17 cellular contexts compared by ENCODE assay signal in genomic region chr1:8142955-8143629, GRCh38.
DNase-seq lines count a peak whose midpoint lies in the region; ATAC-seq and TF ChIP-seq lines count a peak whose summit lies in the region.
"Had no signal": no experiment of that assay in that cellular context is flagged by ENCODE, and none has a peak within 500 bp of the region (broad histone marks: within the 10 kb centered on the region; RNA-seq: fewer than 3 reads in every experiment).

No MANE protein-coding gene starts in this region.

- no peaks in the 10 kb centered on the region for H4K20me1 ChIP-seq in MM.1S (ENCODE audit: insufficient read depth, low read length)

- ATAC-seq in HG02970 (IDR thresholded peaks at IDR 0.05; ENCODE audit: low FRiP score, unreplicated experiment) (no peak), GM19397 (IDR thresholded peaks at IDR 0.05; ENCODE audit: unreplicated experiment) (no peak)
- ATAC-seq: activated CD4-positive, alpha-beta T cell treated with anti-CD3 and anti-CD28 coated beads for 36 hours; naive thymus-derived CD4-positive, alpha-beta T cell had no signal

- POLR2A ChIA-PET in AG04449 (lab: Yijun Ruan, JAX): interaction anchor here (0.8 to 1.5 kb wide), 3 partner anchors 49 to 111 kb away, joined by 4 read pairs; no protein-coding TSS in a partner anchor

- no peaks in the 10 kb centered on the region for H3K9me3 ChIP-seq in MM.1S (replicated peaks; ENCODE audit: insufficient read depth, low read length)
- H3K9me3 ChIP-seq: MG63, thoracic aorta had no signal

- H3K79me2 ChIP-seq in MM.1S (ENCODE audit: low read length): no peaks in the 10 kb centered on the region

- peak; percentile 50 for DNase-seq in AG04449 (ENCODE audit: low read depth, low spot score)
- DNase-seq in NCI-H2227 (lab: John Stamatoyannopoulos, UW; ENCODE audit: unreplicated experiment): peak; percentile 76
- DNase-seq in brain microvascular endothelial cell: peak; percentile 76
- peak; percentile 58 for DNase-seq in left kidney (ENCODE audit: low read depth, low spot score)
- DNase-seq in NK-92 treated with Interleukin-12 subunit alpha and Interleukin-12 subunit beta, amount 100 ng/mL, for 24 hours (lab: John Stamatoyannopoulos, UW): no peak
- no peak for DNase-seq in MM.1S
- DNase-seq: activated CD4-positive, alpha-beta T cell treated with anti-CD3 and anti-CD28 coated beads for 36 hours; activated naive CD8-positive, alpha-beta T cell treated with anti-CD3 and anti-CD28 coated beads for 36 hours; activated T-cell treated with anti-CD3 and anti-CD28 coated beads, Interleukin-2, amount 50 U/mL, for 1 hour; COR-L47; MG63; naive thymus-derived CD4-positive, alpha-beta T cell; NCI-H2029; NCI-H524 treated with DMSO at 0.1 percent for 48 hours had no signal

- TF ChIP-seq CTCF in AG04449 (IDR thresholded peaks at IDR 0.05; ENCODE audit: insufficient read depth, low read length, missing control alignments) (no peak), brain microvascular endothelial cell (IDR thresholded peaks at IDR 0.05; ENCODE audit: low read depth, low read length, missing control alignments) (no peak), MM.1S (IDR thresholded peaks at IDR 0.05; ENCODE audit: low read length) (no peak)

- no peak overlapping the region for H3K4me2 ChIP-seq in MM.1S (ENCODE audit: low read depth, low read length)

- no peak overlapping the region for H3K27ac ChIP-seq in brain microvascular endothelial cell
- H3K27ac ChIP-seq in MM.1S (ENCODE audit: low read length): no peak overlapping the region

- H3K4me1 ChIP-seq in MM.1S (ENCODE audit: low read length): no peaks in the 10 kb centered on the region

- H3K9me2 ChIP-seq in MM.1S (replicated peaks; ENCODE audit: insufficient read depth, low read length): no peaks in the 10 kb centered on the region

- CTCF ChIA-PET in AG04449 (lab: Yijun Ruan, JAX): interaction anchor here (0.9 to 1.9 kb wide), 4 partner anchors 9 to 171 kb away, joined by 5 to 6 read pairs (median 6); no protein-coding TSS in a partner anchor

- H3F3A ChIP-seq in MM.1S (ENCODE audit: insufficient read depth, low read length): no peaks in the 10 kb centered on the region

- H3K4me3 ChIP-seq in AG04449 (ENCODE audit: low read depth, low read length) (no peak overlapping the region), brain microvascular endothelial cell (ENCODE audit: low read depth, low read length) (no peak overlapping the region), MM.1S (ENCODE audit: low read length) (no peak overlapping the region)
- H3K4me3 ChIP-seq: MG63, thoracic aorta had no signal

- H3K36me3 ChIP-seq in brain microvascular endothelial cell (replicated peaks) (no peaks in the 10 kb centered on the region), MM.1S (replicated peaks; ENCODE audit: insufficient read depth, low read length) (no peaks in the 10 kb centered on the region)
- H3K36me3 ChIP-seq: MG63, thoracic aorta had no signal

- no peak overlapping the region for H2AFZ ChIP-seq in MM.1S (ENCODE audit: low read length)

- in situ Hi-C loops in brain microvascular endothelial cell (cut with HindIII; ENCODE audit: low pct_ligation_motif_present, low sequenced_read_pairs): no loop called here

- H3K27me3 ChIP-seq in brain microvascular endothelial cell (replicated peaks) (no peaks in the 10 kb centered on the region), MM.1S (replicated peaks; ENCODE audit: insufficient read depth, low read length) (peaks cover 82% of the 10 kb centered on the region)
- H3K27me3 ChIP-seq: MG63 had no signal

- no peak overlapping the region for H3K9ac ChIP-seq in MM.1S (ENCODE audit: low read length)

Comparison
In these comparisons a context has a peak if more than half of its experiments do, and no peak if none do; other contexts are left out.
1. DNase-seq: peak in AG04449 (single experiment), NCI-H2227 (single experiment), brain microvascular endothelial cell (single experiment) and left kidney (single experiment); none in NK-92 treated with Interleukin-12 subunit alpha and Interleukin-12 subunit beta, amount 100 ng/mL, for 24 hours (single experiment) and MM.1S (single experiment).